12 cellular contexts compared by ENCODE assay signal in genomic region chrX:107272431-107272921, GRCh38.
DNase-seq lines count a peak whose midpoint lies in the region; ATAC-seq lines count a peak whose summit lies in the region.
"Had no signal": no experiment of that assay in that cellular context is flagged by ENCODE, and none has a peak within 500 bp of the region (broad histone marks: within the 10 kb centered on the region; RNA-seq: fewer than 3 reads in every experiment).

No MANE protein-coding gene starts in this region.

- no peaks in the 10 kb centered on the region for H3K36me3 Mint-ChIP-seq in activated CD8-positive, alpha-beta memory T cell treated with anti-CD3 and anti-CD28 coated beads, Interleukin-2, amount 10 ng/mL, durations not matched to agents 7 days and 5 days

- peak overlapping the region; percentile 39 for H3K4me3 ChIP-seq in iPS-11a (ENCODE audit: low read depth, low read length)
- H3K4me3 ChIP-seq: breast epithelium, gastroesophageal sphincter, upper lobe of right lung had no signal

- H3K9me3 Mint-ChIP-seq in activated CD8-positive, alpha-beta memory T cell treated with anti-CD3 and anti-CD28 coated beads, Interleukin-2, amount 10 ng/mL, durations not matched to agents 7 days and 5 days (ENCODE audit: low read depth), result no peaks in the 10 kb centered on the region

- H3K27me3 Mint-ChIP-seq in activated CD8-positive, alpha-beta memory T cell treated with anti-CD3 and anti-CD28 coated beads, Interleukin-2, amount 10 ng/mL, durations not matched to agents 7 days and 5 days, result peaks cover 12% of the 10 kb centered on the region

- ATAC-seq in activated CD8-positive, alpha-beta memory T cell treated with anti-CD3 and anti-CD28 coated beads, Interleukin-2, amount 10 ng/mL, durations not matched to agents 7 days and 5 days, result peak; percentile 33
- no peak for ATAC-seq in HG03378 (IDR thresholded peaks at IDR 0.05; ENCODE audit: unreplicated experiment)
- no peak for ATAC-seq in GM21529 (IDR thresholded peaks at IDR 0.05; ENCODE audit: unreplicated experiment)
- ATAC-seq in GM21390 (IDR thresholded peaks at IDR 0.05; ENCODE audit: unreplicated experiment), result no peak
- ATAC-seq: gastroesophageal sphincter, upper lobe of right lung had no signal

- H3K4me3 Mint-ChIP-seq in activated CD8-positive, alpha-beta memory T cell treated with anti-CD3 and anti-CD28 coated beads, Interleukin-2, amount 10 ng/mL, durations not matched to agents 7 days and 5 days, result no peak overlapping the region

- no peak overlapping the region for H3K27ac Mint-ChIP-seq in activated CD8-positive, alpha-beta memory T cell treated with anti-CD3 and anti-CD28 coated beads, Interleukin-2, amount 10 ng/mL, durations not matched to agents 7 days and 5 days

- CTCF ChIA-PET in activated CD8-positive, alpha-beta memory T cell treated with anti-CD3 and anti-CD28 coated beads, Interleukin-2, amount 10 ng/mL, durations not matched to agents 7 days and 5 days (lab: Charles Lee), result no interaction called here

- DNase-seq in activated CD8-positive, alpha-beta memory T cell treated with anti-CD3 and anti-CD28 coated beads, Interleukin-2, amount 10 ng/mL, durations not matched to agents 7 days and 5 days, result no peak
- DNase-seq in activated CD8-positive, alpha-beta memory T cell treated with anti-CD3 and anti-CD28 coated beads, Interleukin-2, amount 50 U/mL, for 48 hours, result no peak
- peak; percentile 15 for DNase-seq in activated naive CD4-positive, alpha-beta T cell treated with anti-CD3 and anti-CD28 coated beads, Interleukin-2, amount 50 U/mL, for 16 hours
- DNase-seq in stimulated activated CD4-positive, alpha-beta T cell treated with anti-CD3 and anti-CD28 coated beads, Interleukin-2, amount 100 ng/mL, for 24 hours, result peak; percentile 5 to 17
- DNase-seq: NCI-H2029, upper lobe of right lung had no signal

- H3K4me1 Mint-ChIP-seq in activated CD8-positive, alpha-beta memory T cell treated with anti-CD3 and anti-CD28 coated beads, Interleukin-2, amount 10 ng/mL, durations not matched to agents 7 days and 5 days, result no peaks in the 10 kb centered on the region

Comparison
In these comparisons a context has a peak if more than half of its experiments do, and no peak if none do; other contexts are left out.
1. DNase-seq: peak in activated naive CD4-positive, alpha-beta T cell treated with anti-CD3 and anti-CD28 coated beads, Interleukin-2, amount 50 U/mL, for 16 hours (single experiment) and stimulated activated CD4-positive, alpha-beta T cell treated with anti-CD3 and anti-CD28 coated beads, Interleukin-2, amount 100 ng/mL, for 24 hours (2 of 2); none in activated CD8-positive, alpha-beta memory T cell treated with anti-CD3 and anti-CD28 coated beads, Interleukin-2, amount 10 ng/mL, durations not matched to agents 7 days and 5 days (single experiment) and activated CD8-positive, alpha-beta memory T cell treated with anti-CD3 and anti-CD28 coated beads, Interleukin-2, amount 50 U/mL, for 48 hours (single experiment).